ENCODE assay signal across 1 cellular context in genomic region chr1:1000357-1001056, GRCh38.
TF ChIP-seq lines count a peak whose summit lies in the region.

No MANE protein-coding gene starts in this region.

TF ChIP-seq in GM12878, 131 proteins besides CTCF, POLR2A, EP300 and RAD21 (continued from another document and continues in another):
- TF ChIP-seq USF1 (IDR thresholded peaks at IDR 0.05; ENCODE audit: borderline replicate concordance, extremely low read length, insufficient read depth, low read depth, low read length), result peak; percentile 74
- TF ChIP-seq IRF4 (IDR thresholded peaks at IDR 0.05; ENCODE audit: low read depth, low read length), result no peak
- 0 out of 2 replicates have a peak, but pooled peaks have one; percentile 13 for TF ChIP-seq NR2C1 (IDR thresholded peaks at IDR 0.05)
- TF ChIP-seq IRF3 (IDR thresholded peaks at IDR 0.05), result no peak
- TF ChIP-seq ZNF217 (IDR thresholded peaks at IDR 0.05), result no peak; the same call in 1 of the 2 replicates
- TF ChIP-seq MTA2 (IDR thresholded peaks at IDR 0.05; ENCODE audit: low read depth), result peak; percentile 45; the same call in 1 of the 2 replicates
- no peak for TF ChIP-seq RBBP5 (conservative IDR thresholded peaks at IDR 0.05)
- TF ChIP-seq TCF3 (IDR thresholded peaks at IDR 0.05; ENCODE audit: borderline replicate concordance, insufficient read depth, low read depth, low read length), result no peak
- TF ChIP-seq SREBF2 (IDR thresholded peaks at IDR 0.05; ENCODE audit: low read length), result no peak
- TF ChIP-seq CUX1 (IDR thresholded peaks at IDR 0.05; ENCODE audit: insufficient replicate concordance, low read depth, low read length), result no peak
- peak; percentile 99 for TF ChIP-seq CREB1 (IDR thresholded peaks at IDR 0.05; ENCODE audit: low read depth)
- TF ChIP-seq SMAD5 (IDR thresholded peaks at IDR 0.05; ENCODE audit: low read depth), result no peak
- no peak for TF ChIP-seq MYB (IDR thresholded peaks at IDR 0.05; ENCODE audit: borderline replicate concordance, low read depth, low read length)
- no peak for TF ChIP-seq E4F1 (IDR thresholded peaks at IDR 0.05; ENCODE audit: borderline replicate concordance, partially characterized antibody)
- TF ChIP-seq SP1 (IDR thresholded peaks at IDR 0.05; ENCODE audit: low read depth, low read length), result peak; percentile 67
- peak; percentile 29; the same call in 1 of the 2 replicates for TF ChIP-seq TCF12 (IDR thresholded peaks at IDR 0.05; ENCODE audit: low read depth, low read length)
- TF ChIP-seq RUNX3 (IDR thresholded peaks at IDR 0.05; ENCODE audit: low read length), result 0 out of 2 replicates have a peak, but pooled peaks have one; percentile 45
- TF ChIP-seq ZNF592 (IDR thresholded peaks at IDR 0.05), result peak; percentile 83; the same call in 1 of the 2 replicates
- peak; percentile 70 for TF ChIP-seq RAD51 (IDR thresholded peaks at IDR 0.05)
- TF ChIP-seq NBN (IDR thresholded peaks at IDR 0.05), result peak; percentile 99
- TF ChIP-seq NFXL1 (IDR thresholded peaks at IDR 0.05; ENCODE audit: borderline replicate concordance), result no peak
- TF ChIP-seq MLLT1 (IDR thresholded peaks at IDR 0.05), result 0 out of 2 replicates have a peak, but pooled peaks have one; percentile 8
- TF ChIP-seq ZSCAN29 (IDR thresholded peaks at IDR 0.05), result 0 out of 2 replicates have a peak, but pooled peaks have one; percentile 21
- TF ChIP-seq BCL11A (IDR thresholded peaks at IDR 0.05; ENCODE audit: low read depth, low read length), result no peak
- TF ChIP-seq SRF (IDR thresholded peaks at IDR 0.05; ENCODE audit: low read depth in 2 of 2, low read length in 2 of 2), result no peak
- no peak; the same call in 1 of the 2 replicates for TF ChIP-seq TBL1XR1 (IDR thresholded peaks at IDR 0.05; ENCODE audit: low read depth, low read length)
- no peak for TF ChIP-seq RFX5 (IDR thresholded peaks at IDR 0.05; ENCODE audit: low read depth, low read length)
- peak; percentile 40 for TF ChIP-seq SUZ12 (IDR thresholded peaks at IDR 0.05; ENCODE audit: unreplicated experiment)
- TF ChIP-seq IKZF1 (conservative IDR thresholded peaks at IDR 0.05), result peak; percentile 83
- TF ChIP-seq ATF3 (IDR thresholded peaks at IDR 0.05; ENCODE audit: borderline replicate concordance, extremely low read depth, low read depth, low read length), result no peak
- TF ChIP-seq BRCA1 (IDR thresholded peaks at IDR 0.05; ENCODE audit: low read depth, low read length), result no peak
- peak; percentile 74 for TF ChIP-seq BACH1 (IDR thresholded peaks at IDR 0.05; ENCODE audit: borderline replicate concordance)
- TF ChIP-seq SKIL (IDR thresholded peaks at IDR 0.05; ENCODE audit: low read depth, poor library complexity, severe bottlenecking), result no peak
- peak; percentile 76 for TF ChIP-seq NR2F1 (conservative IDR thresholded peaks at IDR 0.05)
- peak; percentile 65 for TF ChIP-seq GATAD2B (conservative IDR thresholded peaks at IDR 0.05; ENCODE audit: low read depth)
- TF ChIP-seq IKZF2 (IDR thresholded peaks at IDR 0.05), result peak; percentile 28 to 43; a peak in 2 of 4 replicates
- no peak for TF ChIP-seq ZNF274 (IDR thresholded peaks at IDR 0.05; ENCODE audit: insufficient read depth, insufficient read length)
- TF ChIP-seq ZNF622 (IDR thresholded peaks at IDR 0.05), result no peak
- TF ChIP-seq ZZZ3 (IDR thresholded peaks at IDR 0.05; ENCODE audit: control insufficient read depth, insufficient read length, low read depth), result no peak
- TF ChIP-seq YY1 (IDR thresholded peaks at IDR 0.05; ENCODE audit: low read depth, low read length), result no peak
- no peak for TF ChIP-seq TCF7 (IDR thresholded peaks at IDR 0.05; ENCODE audit: borderline replicate concordance)
- TF ChIP-seq GABPA (IDR thresholded peaks at IDR 0.05; ENCODE audit: low read depth), result no peak
